ENCODE assay signal across 25 cellular contexts in the genomic region with DNA sequence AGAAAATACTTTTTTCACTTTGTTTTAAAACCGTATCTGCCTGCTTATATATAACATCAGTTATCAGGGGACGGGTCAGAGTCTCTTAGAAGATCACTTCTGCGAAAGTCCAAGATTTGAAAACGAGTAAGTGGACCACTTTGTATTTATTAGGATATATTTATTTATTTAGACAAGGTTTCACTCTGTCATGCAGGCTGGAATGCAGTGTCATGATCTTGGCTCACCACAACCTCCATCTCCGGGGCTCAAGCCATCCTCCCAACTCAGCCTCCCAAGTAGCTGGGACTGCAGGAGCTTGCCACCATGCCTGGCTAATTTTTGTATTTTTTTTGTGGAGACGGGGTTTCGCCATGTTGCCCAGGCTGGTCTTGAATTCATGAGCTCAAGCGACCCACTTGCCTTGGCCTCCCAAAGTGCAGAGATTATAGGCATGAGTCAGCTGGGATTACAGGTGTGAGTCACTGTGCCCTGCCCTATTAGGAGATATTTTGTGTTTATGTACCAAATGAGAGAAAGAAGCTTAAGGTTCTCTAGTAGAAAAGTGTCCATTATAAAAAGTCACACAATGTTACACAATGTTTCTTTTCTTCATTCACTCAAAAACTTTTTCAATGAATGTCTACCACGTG. TPM values are rescaled to one million over a fixed set of nuclear protein-coding genes. Genes with fewer than 3 reads are reported as not detected.
A peak's percentile ranks its signal among the peaks of the same experiment; 100 is the strongest.
DNase-seq lines count a peak whose midpoint lies in the region; ATAC-seq, FAIRE-seq and TF ChIP-seq lines count a peak whose summit lies in the region.
"Had no signal": no experiment of that assay in that cellular context is flagged by ENCODE, and none has a peak within 500 bp of the region (broad histone marks: within the 10 kb centered on the region; RNA-seq: fewer than 3 reads in every experiment).

No MANE protein-coding gene starts in this region.

- no peak overlapping the region for H3K4me2 ChIP-seq in A549

- TF ChIP-seq EP300 in A549 (IDR thresholded peaks at IDR 0.05) = no peak

- peak in 1 of 2 experiments; percentile 34 for DNase-seq in A549 (ENCODE audit: low read depth in 1 of 2, low spot score in 1 of 2)
- no peak for DNase-seq in RWPE2 (ENCODE audit: low spot score)
- DNase-seq in fibroblast of mammary gland (ENCODE audit: low read depth) = peak; percentile 42
- DNase-seq in stimulated activated CD4-positive, alpha-beta T cell treated with anti-CD3 and anti-CD28 coated beads, Interleukin-4, amount 100 ng/mL, for 24 hours = no peak
- no peak for DNase-seq in activated T-cell treated with anti-CD3 and anti-CD28 coated beads for 4 hours
- no peak for DNase-seq in colonic mucosa
- DNase-seq: ACHN; activated CD4-positive, alpha-beta T cell treated with anti-CD3 and anti-CD28 coated beads for 4 hours; activated gamma-delta T cell treated with Interleukin-2 at 50 U/mL for 16 hours; adrenal gland; GF-D8; left colon; natural killer cell; NCI-H2107; NCI-H524; pancreas; SW 1271 had no signal

- ATAC-seq in A549 = no peak
- peak; percentile 48; the same call in 1 of the 3 replicates for ATAC-seq in RWPE2 (ENCODE audit: low read depth)
- no peak for ATAC-seq in GM19351 (IDR thresholded peaks at IDR 0.05; ENCODE audit: unreplicated experiment)
- ATAC-seq: left colon; natural killer cell; pancreas; sciatic nerve; stimulated activated effector memory CD8-positive, alpha-beta T cell treated with anti-CD3 and anti-CD28 coated beads, Interleukin-12 subunit alpha, Interleukin-12 subunit beta, amount 100 ng/mL, for 72 hours had no signal

- H3K27ac ChIP-seq in A549 (no peak overlapping the region), HEK293 (ENCODE audit: extremely low read depth, low read depth, low read length) (no peak overlapping the region), RWPE2 (ENCODE audit: poor library complexity, severe bottlenecking) (no peak overlapping the region), colonic mucosa (no peak overlapping the region)
- H3K27ac ChIP-seq: adrenal gland, C4-2B, pancreas, RWPE1 had no signal

- no peak for FAIRE-seq in A549 (lab: Jason Lieb, UNC)
- FAIRE-seq: H1, HTR-8/SVneo, pancreas had no signal

- TF ChIP-seq CTCF in A549 (IDR thresholded peaks at IDR 0.05) (no peak), HEK293 (tag by site-specific recombination; IDR thresholded peaks at IDR 0.05) (no peak), RWPE2 (IDR thresholded peaks at IDR 0.05; ENCODE audit: poor library complexity, severe bottlenecking) (no peak), fibroblast of mammary gland (conservative IDR thresholded peaks at IDR 0.05; ENCODE audit: control insufficient read depth, insufficient read depth, low read depth, low read length) (no peak), colonic mucosa (IDR thresholded peaks at IDR 0.05) (no peak)

- H3K36me3 ChIP-seq in HEK293 (ENCODE audit: control insufficient read depth in 2 of 2, insufficient read depth in 1 of 2, low read length in 2 of 2) (no peaks in the 10 kb centered on the region), RWPE2 (ENCODE audit: low read depth) (no peaks in the 10 kb centered on the region), colonic mucosa (no peaks in the 10 kb centered on the region)
- H3K36me3 ChIP-seq: adrenal gland, pancreas had no signal

- H3K9ac ChIP-seq in colonic mucosa (ENCODE audit: low read depth in 2 of 2, low read length in 2 of 2) = no peak overlapping the region

- H3K27me3 ChIP-seq in RWPE2 (ENCODE audit: insufficient read depth, poor library complexity, severe bottlenecking) (no peaks in the 10 kb centered on the region), colonic mucosa (no peaks in the 10 kb centered on the region)
- H3K27me3 ChIP-seq: adrenal gland had no signal

- H3K4me1 ChIP-seq in A549 (peaks cover 16% of the 10 kb centered on the region), HEK293 (ENCODE audit: control insufficient read depth, insufficient read depth, low read length) (no peaks in the 10 kb centered on the region), RWPE2 (ENCODE audit: insufficient read depth, poor library complexity, severe bottlenecking) (no peaks in the 10 kb centered on the region), colonic mucosa (no peaks in the 10 kb centered on the region)
- H3K4me1 ChIP-seq: adrenal gland, pancreas had no signal

- no peak for TF ChIP-seq POLR2A in A549 (IDR thresholded peaks at IDR 0.05; ENCODE audit: low read length)

- CTCF ChIA-PET in A549 (lab: Yijun Ruan, JAX) = interaction anchor here (1.1 to 1.2 kb wide), 2 partner anchors 26 to 49 kb away, joined by 3 to 4 read pairs; no protein-coding TSS in a partner anchor
- CTCF ChIA-PET in HEK293 (lab: Yijun Ruan, JAX) = interaction anchor here (0.6 to 1.4 kb wide), 3 partner anchors 28 to 307 kb away, joined by 3 read pairs; no protein-coding TSS in a partner anchor

- POLR2A ChIA-PET in A549 (lab: Yijun Ruan, JAX) = no interaction called here
- POLR2A ChIA-PET in HEK293 (lab: Yijun Ruan, JAX) = no interaction called here

- intact Hi-C loops in colonic mucosa (cut with DNase I) = no loop called here

- H3K4me3 ChIP-seq in A549 (no peak overlapping the region), HEK293 (ENCODE audit: low read depth, low read length) (no peak overlapping the region), RWPE2 (ENCODE audit: severe bottlenecking) (no peak overlapping the region), fibroblast of mammary gland (ENCODE audit: control insufficient read depth, low read depth, low read length) (no peak overlapping the region), colonic mucosa (no peak overlapping the region)
- H3K4me3 ChIP-seq: adrenal gland, pancreas had no signal

- no peaks in the 10 kb centered on the region for H3K9me3 ChIP-seq in A549
- H3K9me3 ChIP-seq in HEK293 (ENCODE audit: control insufficient read depth, insufficient read depth, low read depth, low read length) = no peaks in the 10 kb centered on the region
- H3K9me3 ChIP-seq in RWPE2 (ENCODE audit: severe bottlenecking) = no peaks in the 10 kb centered on the region
- no peaks in the 10 kb centered on the region for H3K9me3 ChIP-seq in colonic mucosa
- H3K9me3 ChIP-seq: adrenal gland, pancreas had no signal

- 59% methylated on average over 9 of the region's 9 CpGs for WGBS in A549 (ENCODE audit: missing lambda C conversion rate)

- no peak for TF ChIP-seq RAD21 in A549 (conservative IDR thresholded peaks at IDR 0.05 in 1 of 2, IDR thresholded peaks at IDR 0.05 in 1 of 2)

TF ChIP-seq in A549, 52 proteins besides CTCF, POLR2A, EP300 and RAD21:
- TF ChIP-seq FOSL2 (IDR thresholded peaks at IDR 0.05) (no peak), FOSL2 (CRISPR knock-in tag; IDR thresholded peaks at IDR 0.05) (peak; percentile 45; the same call in 1 of the 2 replicates), EHF (CRISPR knock-in tag; IDR thresholded peaks at IDR 0.05) (no peak)

TF ChIP-seq in HEK293, 187 proteins besides CTCF, POLR2A, EP300 and RAD21 (continues in another document):
- TF ChIP-seq GLIS1 (tag by site-specific recombination; IDR thresholded peaks at IDR 0.05) = peak; percentile 44
- TF ChIP-seq, protein P1, sequence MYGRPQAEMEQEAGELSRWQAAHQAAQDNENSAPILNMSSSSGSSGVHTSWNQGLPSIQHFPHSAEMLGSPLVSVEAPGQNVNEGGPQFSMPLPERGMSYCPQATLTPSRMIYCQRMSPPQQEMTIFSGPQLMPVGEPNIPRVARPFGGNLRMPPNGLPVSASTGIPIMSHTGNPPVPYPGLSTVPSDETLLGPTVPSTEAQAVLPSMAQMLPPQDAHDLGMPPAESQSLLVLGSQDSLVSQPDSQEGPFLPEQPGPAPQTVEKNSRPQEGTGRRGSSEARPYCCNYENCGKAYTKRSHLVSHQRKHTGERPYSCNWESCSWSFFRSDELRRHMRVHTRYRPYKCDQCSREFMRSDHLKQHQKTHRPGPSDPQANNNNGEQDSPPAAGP (tag by site-specific recombination; IDR thresholded peaks at IDR 0.05) = 0 out of 2 replicates have a peak, but pooled peaks have one; percentile 22
- TF ChIP-seq, protein P2, sequence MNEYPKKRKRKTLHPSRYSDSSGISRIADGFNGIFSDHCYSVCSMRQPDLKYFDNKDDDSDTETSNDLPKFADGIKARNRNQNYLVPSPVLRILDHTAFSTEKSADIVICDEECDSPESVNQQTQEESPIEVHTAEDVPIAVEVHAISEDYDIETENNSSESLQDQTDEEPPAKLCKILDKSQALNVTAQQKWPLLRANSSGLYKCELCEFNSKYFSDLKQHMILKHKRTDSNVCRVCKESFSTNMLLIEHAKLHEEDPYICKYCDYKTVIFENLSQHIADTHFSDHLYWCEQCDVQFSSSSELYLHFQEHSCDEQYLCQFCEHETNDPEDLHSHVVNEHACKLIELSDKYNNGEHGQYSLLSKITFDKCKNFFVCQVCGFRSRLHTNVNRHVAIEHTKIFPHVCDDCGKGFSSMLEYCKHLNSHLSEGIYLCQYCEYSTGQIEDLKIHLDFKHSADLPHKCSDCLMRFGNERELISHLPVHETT (tag by site-specific recombination; IDR thresholded peaks at IDR 0.05) = 0 out of 2 replicates have a peak, but pooled peaks have one; percentile 43

RNA-seq across cellular contexts. Expression of a gene that starts 39.5 kb away (rescaled TPM):
- polyA plus RNA-seq in A549 (2011; rRNA removed) (2.1 TPM in 2 replicates), A549 (2017; fragmentation: RNase III; extraction: RNeasy Plus Mini Kit Qiagen cat#74134 plus additional on column Dnase treatment) (3.8 to 4.8 TPM (median 4.7 TPM) in 3 replicates)
- 3.7 and 7.4 TPM in 2 replicates for polyA plus RNA-seq in A549 (2012; cell fraction: cytosol; rRNA removed)
- 3.4 and 4.0 TPM in 2 replicates for polyA plus RNA-seq in A549 (2012; cell fraction: nucleus; rRNA removed)
- polyA minus RNA-seq in A549 (2011; rRNA and poly(A)+ RNA removed) = 9.6 and 18.3 TPM in 2 replicates
- 100 to 1,000 TPM in 1 of 2 donors, 10 to 100 TPM in 1; 44.8 to 124 TPM for total RNA-seq in colonic mucosa

RNA-seq across cellular contexts. Expression of a gene that starts 58.7 kb away (rescaled TPM):
- 1,202 and 1,438 TPM in 2 replicates for polyA plus RNA-seq in A549 (2011; rRNA removed)
- 447 and 511 TPM in 2 replicates for polyA plus RNA-seq in A549 (2012; cell fraction: cytosol; rRNA removed)
- 97.5 and 150 TPM in 2 replicates for polyA plus RNA-seq in A549 (2012; cell fraction: nucleus; rRNA removed)
- 1,367 to 1,538 TPM (median 1,393 TPM) in 3 replicates for polyA plus RNA-seq in A549 (2017; fragmentation: RNase III; extraction: RNeasy Plus Mini Kit Qiagen cat#74134 plus additional on column Dnase treatment)
- polyA minus RNA-seq in A549 (2011; rRNA and poly(A)+ RNA removed) = 53.4 and 53.8 TPM in 2 replicates
- total RNA-seq in colonic mucosa = 100 to 1,000 TPM; 795 to 929 TPM
